16 cellular contexts compared by ENCODE assay signal in the genomic region with DNA sequence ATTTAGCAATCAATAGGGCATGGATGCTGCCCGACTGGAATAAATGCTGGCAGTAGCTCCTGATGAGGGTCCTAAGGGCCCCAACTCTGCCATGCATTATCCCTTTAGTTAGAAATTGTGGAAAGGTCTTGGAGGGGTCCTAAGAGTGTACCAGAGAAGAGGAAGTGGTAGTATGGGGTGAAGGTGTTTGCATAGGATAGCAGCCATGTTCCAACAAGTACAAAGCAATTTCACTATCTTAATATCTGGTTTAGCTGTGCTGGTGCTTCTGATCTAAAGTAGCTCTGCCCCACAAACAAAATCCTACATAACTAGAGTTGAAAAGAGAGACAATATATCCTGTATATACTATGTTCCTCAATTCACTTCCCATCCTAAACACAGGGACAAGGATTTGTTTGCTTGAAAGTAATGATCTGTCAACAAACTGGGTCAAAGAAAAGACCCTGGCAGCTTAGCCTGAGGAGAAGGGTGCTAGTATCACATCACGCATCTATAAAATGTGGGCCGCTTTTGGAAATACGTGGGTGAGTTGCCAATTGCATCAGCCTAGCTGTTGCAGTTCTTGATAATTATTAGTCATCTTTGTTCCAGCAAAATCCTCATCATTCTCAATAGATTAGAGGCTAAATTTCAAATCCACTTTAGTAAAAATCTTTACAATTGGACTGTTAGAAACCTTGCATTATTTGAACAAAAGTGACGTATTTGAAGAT. TPM values are rescaled to one million over a fixed set of nuclear protein-coding genes. Genes with fewer than 3 reads are reported as not detected.
DNase-seq lines count a peak whose midpoint lies in the region; ATAC-seq and TF ChIP-seq lines count a peak whose summit lies in the region.
"Had no signal": no experiment of that assay in that cellular context is flagged by ENCODE, and none has a peak within 500 bp of the region (broad histone marks: within the 10 kb centered on the region; RNA-seq: fewer than 3 reads in every experiment).

No MANE protein-coding gene starts in this region.

- peak; percentile 45 to 60 for ATAC-seq in natural killer cell treated with Interleukin-12 subunit alpha and Interleukin-12 subunit beta and Interleukin-15 and Interleukin-18, amount 100 ng/mL, for 72 hours
- no peak for ATAC-seq in natural killer cell
- ATAC-seq in HG03521 (IDR thresholded peaks at IDR 0.05; ENCODE audit: unreplicated experiment): no peak
- ATAC-seq: lower lobe of right lung had no signal

- DNase-seq in natural killer cell treated with Interleukin-12 subunit alpha and Interleukin-12 subunit beta and Interleukin-15 and Interleukin-18, amount 100 ng/mL, for 72 hours (ENCODE audit: low spot score): no peak
- no peak for DNase-seq in natural killer cell
- DNase-seq in brain microvascular endothelial cell: peak; percentile 5
- DNase-seq in stimulated activated CD4-positive, alpha-beta T cell treated with anti-CD3 and anti-CD28 coated beads, Interleukin-15, amount 100 ng/mL, for 24 hours: peak; percentile 51
- no peak for DNase-seq in mesenchymal stem cell
- DNase-seq in G401 (ENCODE audit: low spot score): no peak
- no peak for DNase-seq in Peyer's patch
- DNase-seq: dermis blood vessel endothelial cell, DND-41, HFFc6, lower lobe of right lung, MM.1S, NCI-H2107 had no signal

- peaks cover 9 to 22% of the 10 kb centered on the region in 2 donors for H3K4me1 Mint-ChIP-seq in natural killer cell treated with Interleukin-12 subunit alpha and Interleukin-12 subunit beta and Interleukin-15 and Interleukin-18, amount 100 ng/mL, for 72 hours (ENCODE audit: low read depth in 2 of 2)
- H3K4me1 Mint-ChIP-seq in natural killer cell: no peaks in the 10 kb centered on the region

- H3K36me3 Mint-ChIP-seq in natural killer cell treated with Interleukin-12 subunit alpha and Interleukin-12 subunit beta and Interleukin-15 and Interleukin-18, amount 100 ng/mL, for 72 hours: no peaks in the 10 kb centered on the region
- no peaks in the 10 kb centered on the region for H3K36me3 Mint-ChIP-seq in natural killer cell

- no peaks in the 10 kb centered on the region for H3K9me3 Mint-ChIP-seq in natural killer cell treated with Interleukin-12 subunit alpha and Interleukin-12 subunit beta and Interleukin-15 and Interleukin-18, amount 100 ng/mL, for 72 hours
- H3K9me3 Mint-ChIP-seq in natural killer cell: no peaks in the 10 kb centered on the region
- H3K9me3 Mint-ChIP-seq: HFFc6 had no signal

- H2BK12ac ChIP-seq in mesenchymal stem cell (ENCODE audit: low read length in 2 of 2): no peak overlapping the region

- H2AK5ac ChIP-seq in mesenchymal stem cell (ENCODE audit: low read length, severe bottlenecking): no peak overlapping the region

- H3K14ac ChIP-seq in mesenchymal stem cell (ENCODE audit: low read length in 2 of 2): no peak overlapping the region

- H4K91ac ChIP-seq in mesenchymal stem cell (ENCODE audit: low read length): no peak overlapping the region

- H3K9ac ChIP-seq in mesenchymal stem cell (ENCODE audit: low read length): no peak overlapping the region

- peak overlapping the region; percentile 11 to 78 for H3K27ac Mint-ChIP-seq in natural killer cell treated with Interleukin-12 subunit alpha and Interleukin-12 subunit beta and Interleukin-15 and Interleukin-18, amount 100 ng/mL, for 72 hours
- no peak overlapping the region for H3K27ac Mint-ChIP-seq in natural killer cell
- H3K27ac Mint-ChIP-seq: HFFc6 had no signal

- no peak overlapping the region for H3K4me2 ChIP-seq in mesenchymal stem cell (ENCODE audit: low read length, poor library complexity, severe bottlenecking)

- no peaks in the 10 kb centered on the region for H3K36me3 ChIP-seq in brain microvascular endothelial cell (replicated peaks)
- H3K36me3 ChIP-seq in mesenchymal stem cell (ENCODE audit: control insufficient read depth in 1 of 2, insufficient read depth in 2 of 2, low read depth in 1 of 2, low read length in 2 of 2): peaks cover 4 to 5% of the 10 kb centered on the region in 2 experiments
- peaks cover 0 to 4% (median 0%) of the 10 kb centered on the region in 3 donors for H3K36me3 ChIP-seq in Peyer's patch
- H3K36me3 ChIP-seq: lower lobe of right lung, right atrium auricular region had no signal

- no peaks in the 10 kb centered on the region for H3K27me3 Mint-ChIP-seq in natural killer cell treated with Interleukin-12 subunit alpha and Interleukin-12 subunit beta and Interleukin-15 and Interleukin-18, amount 100 ng/mL, for 72 hours
- no peaks in the 10 kb centered on the region for H3K27me3 Mint-ChIP-seq in natural killer cell (ENCODE audit: low read depth in 2 of 2)

- H3K27ac ChIP-seq in brain microvascular endothelial cell: no peak overlapping the region
- H3K27ac ChIP-seq in mesenchymal stem cell (ENCODE audit: low read length, poor library complexity, severe bottlenecking): no peak overlapping the region
- H3K27ac ChIP-seq in Peyer's patch: no peak overlapping the region
- H3K27ac ChIP-seq: lower lobe of right lung, right atrium auricular region, tibial nerve had no signal

- no peak overlapping the region for H3K4me3 ChIP-seq in brain microvascular endothelial cell (ENCODE audit: low read depth, low read length)
- H3K4me3 ChIP-seq in mesenchymal stem cell (ENCODE audit: insufficient read depth in 1 of 2, low read depth in 1 of 2, low read length in 2 of 2): no peak overlapping the region
- no peak overlapping the region for H3K4me3 ChIP-seq in Peyer's patch
- H3K4me3 ChIP-seq: lower lobe of right lung, right atrium auricular region, tibial nerve had no signal

- H4K8ac ChIP-seq in mesenchymal stem cell (ENCODE audit: low read length): no peak overlapping the region

- H3K18ac ChIP-seq in mesenchymal stem cell (ENCODE audit: low read depth in 1 of 2, low read length in 2 of 2): no peak overlapping the region

- H3K23ac ChIP-seq in mesenchymal stem cell (ENCODE audit: low read length in 2 of 2): no peak overlapping the region

- H2AFZ ChIP-seq in mesenchymal stem cell (ENCODE audit: low read depth, low read length): no peak overlapping the region

- peak overlapping the region; percentile 49 for H3K4me3 Mint-ChIP-seq in natural killer cell treated with Interleukin-12 subunit alpha and Interleukin-12 subunit beta and Interleukin-15 and Interleukin-18, amount 100 ng/mL, for 72 hours
- H3K4me3 Mint-ChIP-seq in natural killer cell: no peak overlapping the region
- H3K4me3 Mint-ChIP-seq: HFFc6 had no signal

- H3K9me3 ChIP-seq in mesenchymal stem cell (ENCODE audit: control insufficient read depth, low read length) (no peaks in the 10 kb centered on the region), Peyer's patch (no peaks in the 10 kb centered on the region)
- H3K9me3 ChIP-seq: lower lobe of right lung, right atrium auricular region, tibial nerve had no signal

- 93% methylated on average over 5 of the region's 5 CpGs for WGBS in mesenchymal stem cell

- TF ChIP-seq POLR2A in Peyer's patch (IDR thresholded peaks at IDR 0.05): no peak

- no peak overlapping the region for H2BK120ac ChIP-seq in mesenchymal stem cell (ENCODE audit: low read depth, low read length)

- H3K27me3 ChIP-seq in brain microvascular endothelial cell (replicated peaks) (no peaks in the 10 kb centered on the region), mesenchymal stem cell (ENCODE audit: control insufficient read depth in 1 of 2, insufficient read depth in 1 of 2, low read length in 2 of 2) (no peaks in the 10 kb centered on the region), Peyer's patch (no peaks in the 10 kb centered on the region)
- H3K27me3 ChIP-seq: right atrium auricular region, tibial nerve had no signal

- H3K4ac ChIP-seq in mesenchymal stem cell (ENCODE audit: low read depth in 1 of 2, low read length in 2 of 2): no peak overlapping the region

- no peak overlapping the region for H2BK15ac ChIP-seq in mesenchymal stem cell (ENCODE audit: low read depth, poor library complexity, severe bottlenecking)

- H3K4me1 ChIP-seq in mesenchymal stem cell (ENCODE audit: control insufficient read depth, insufficient read depth, low read depth, low read length) (no peaks in the 10 kb centered on the region), Peyer's patch (no peaks in the 10 kb centered on the region)
- H3K4me1 ChIP-seq: lower lobe of right lung had no signal

- H2BK5ac ChIP-seq in mesenchymal stem cell (ENCODE audit: low read depth, low read length, poor library complexity, severe bottlenecking): no peak overlapping the region

- H3K79me1 ChIP-seq in mesenchymal stem cell (replicated peaks; ENCODE audit: low read length, poor library complexity, severe bottlenecking): no peaks in the 10 kb centered on the region

- in situ Hi-C loops in brain microvascular endothelial cell (cut with HindIII; ENCODE audit: low pct_ligation_motif_present, low sequenced_read_pairs) (no loop called here), G401 (cut with HindIII; ENCODE audit: low sequenced_read_pairs) (no loop called here)

- intact Hi-C loops in natural killer cell (cut with micrococcal nuclease): no loop called here

- TF ChIP-seq CTCF in natural killer cell (IDR thresholded peaks at IDR 0.05) (no peak), brain microvascular endothelial cell (IDR thresholded peaks at IDR 0.05; ENCODE audit: low read depth, low read length, missing control alignments) (no peak), Peyer's patch (IDR thresholded peaks at IDR 0.05) (no peak)

RNA-seq across cellular contexts. Expression of a gene that starts 33.4 kb away (rescaled TPM):
- 10 to 100 TPM; 36.8 to 37.9 TPM for total RNA-seq in natural killer cell treated with Interleukin-12 subunit alpha and Interleukin-12 subunit beta and Interleukin-15 and Interleukin-18, amount 100 ng/mL, for 72 hours
- total RNA-seq in natural killer cell: 10 to 100 TPM; 52.5 to 67.5 (median 52.7) TPM
- 5.8 TPM for polyA plus RNA-seq in mesenchymal stem cell (2013, experiment 1 of 2)
- 6.2 TPM for polyA plus RNA-seq in mesenchymal stem cell (2013, experiment 2 of 2)
- 8.4 and 9.1 TPM in 2 replicates for total RNA-seq in G401 (2014; rRNA removed; shearing (Covaris generic))
- 10 to 100 TPM; 22.4 to 43.7 (median 33.7) TPM for total RNA-seq in Peyer's patch

Comparison
In these comparisons a context has a peak if more than half of its experiments do, and no peak if none do; other contexts are left out.
1. ATAC-seq: peak in natural killer cell treated with Interleukin-12 subunit alpha and Interleukin-12 subunit beta and Interleukin-15 and Interleukin-18, amount 100 ng/mL, for 72 hours (2 of 2); none in natural killer cell (0 of 3) and HG03521 (single experiment).
2. H3K27ac Mint-ChIP-seq: peak in natural killer cell treated with Interleukin-12 subunit alpha and Interleukin-12 subunit beta and Interleukin-15 and Interleukin-18, amount 100 ng/mL, for 72 hours (2 of 2); none in natural killer cell (0 of 2).
3. DNase-seq: peak in brain microvascular endothelial cell (single experiment) and stimulated activated CD4-positive, alpha-beta T cell treated with anti-CD3 and anti-CD28 coated beads, Interleukin-15, amount 100 ng/mL, for 24 hours (single experiment); none in natural killer cell treated with Interleukin-12 subunit alpha and Interleukin-12 subunit beta and Interleukin-15 and Interleukin-18, amount 100 ng/mL, for 72 hours (single experiment), natural killer cell (single experiment), mesenchymal stem cell (single experiment), G401 (single experiment) and Peyer's patch (0 of 3).